Comparison of ENCODE assay signal across 25 cellular contexts in genomic region chr7:157017149-157017548, GRCh38. TPM values are rescaled to one million over a fixed set of nuclear protein-coding genes. Genes with fewer than 3 reads are reported as not detected.
DNase-seq lines count a peak whose midpoint lies in the region; ATAC-seq, FAIRE-seq and TF ChIP-seq lines count a peak whose summit lies in the region.
"Had no signal": no experiment of that assay in that cellular context is flagged by ENCODE, and none has a peak within 500 bp of the region (broad histone marks: within the 10 kb centered on the region; RNA-seq: fewer than 3 reads in every experiment).

No MANE protein-coding gene starts in this region.

- no peaks in the 10 kb centered on the region for H3K36me3 Mint-ChIP-seq in activated CD4-positive, alpha-beta T cell treated with anti-CD3 and anti-CD28 coated beads, Interleukin-2, amount 10 ng/mL, durations not matched to agents 24 days and 14 days (ENCODE audit: low read depth)
- H3K36me3 Mint-ChIP-seq: activated naive CD4-positive, alpha-beta T cell treated with anti-CD3 and anti-CD28 coated beads, Interleukin-2, amount 50 U/mL, for 24 hours; stimulated activated memory B cell treated with anti-CD40 and anti-IgM and Interleukin-4, amounts not matched to agents 10 μg/mL and 1 μg/mL and 100 μg/mL, for 72 hours had no signal

- H3K4me3 Mint-ChIP-seq in activated CD4-positive, alpha-beta T cell treated with anti-CD3 and anti-CD28 coated beads, Interleukin-2, amount 10 ng/mL, durations not matched to agents 24 days and 14 days: no peak overlapping the region
- H3K4me3 Mint-ChIP-seq: activated naive CD4-positive, alpha-beta T cell treated with anti-CD3 and anti-CD28 coated beads, Interleukin-2, amount 50 U/mL, for 24 hours; stimulated activated memory B cell treated with anti-CD40 and anti-IgM and Interleukin-4, amounts not matched to agents 10 μg/mL and 1 μg/mL and 100 μg/mL, for 72 hours had no signal

- no peak overlapping the region for H2BK12ac ChIP-seq in neuronal stem cell (ENCODE audit: low read length)

- ATAC-seq in GM19035 (IDR thresholded peaks at IDR 0.05; ENCODE audit: unreplicated experiment) (peak; percentile 2), HG03139 (IDR thresholded peaks at IDR 0.05; ENCODE audit: unreplicated experiment) (peak; percentile 1), GM12878 (peak; percentile 9), GM19023 (IDR thresholded peaks at IDR 0.05; ENCODE audit: unreplicated experiment) (no peak)

- H3K4ac ChIP-seq in neuronal stem cell (ENCODE audit: low read length): no peak overlapping the region

- no TSS peak for BruUV-seq in GM12878 (replicated peaks; lab: Mats Ljungman, UMichigan)

- DNase-seq in GM12878 (ENCODE audit: low read depth, low spot score): no peak
- no peak for DNase-seq in neuronal stem cell (ENCODE audit: low spot score)
- DNase-seq in DMS79 (lab: John Stamatoyannopoulos, UW): no peak
- DNase-seq in activated CD4-positive, alpha-beta T cell treated with anti-CD3 and anti-CD28 coated beads, Interleukin-2, amount 10 ng/mL, durations not matched to agents 24 days and 14 days: no peak
- DNase-seq: activated CD4-positive, alpha-beta T cell treated with anti-CD3 and anti-CD28 coated beads for 4 hours; C1 segment of cervical spinal cord; central memory CD4-positive, alpha-beta T cell; dermis blood vessel endothelial cell; Kasumi-1; NCI-H1694; occipital lobe; stimulated activated CD4-positive, alpha-beta T cell treated with anti-CD3 and anti-CD28 coated beads, Interleukin-2, amount 100 ng/mL, for 48 hours; T-helper 2 cell; testis had no signal

- TF ChIP-seq POLR2A in GM12878 (IDR thresholded peaks at IDR 0.05; ENCODE audit: low read depth, low read length): no peak

- H3K27ac Mint-ChIP-seq in activated CD4-positive, alpha-beta T cell treated with anti-CD3 and anti-CD28 coated beads, Interleukin-2, amount 10 ng/mL, durations not matched to agents 24 days and 14 days: no peak overlapping the region
- H3K27ac Mint-ChIP-seq: activated naive CD4-positive, alpha-beta T cell treated with anti-CD3 and anti-CD28 coated beads, Interleukin-2, amount 50 U/mL, for 24 hours; activated T-cell treated with anti-CD3 and anti-CD28 coated beads, Interleukin-2, amount 50 U/mL, for 72 hours; stimulated activated memory B cell treated with anti-CD40 and anti-IgM and Interleukin-4, amounts not matched to agents 10 μg/mL and 1 μg/mL and 100 μg/mL, for 72 hours had no signal

- H3K27ac ChIP-seq in GM12878 (ENCODE audit: control insufficient read depth, insufficient read depth) (no peak overlapping the region), neuronal stem cell (replicated peaks; ENCODE audit: low read length) (no peak overlapping the region)
- H3K27ac ChIP-seq: testis, vagina had no signal

- CTCF ChIA-PET in GM12878 (lab: Yijun Ruan, JAX): interaction anchor here (0.9 to 1.5 kb wide), 3 partner anchors 10 to 48 kb away, joined by 3 to 4 read pairs (median 3); no protein-coding TSS in a partner anchor

- H3K9me3 ChIP-seq in GM12878 (replicated peaks; ENCODE audit: control insufficient read depth, insufficient read depth, low read length) (no peaks in the 10 kb centered on the region; the same call in 2 of the 3 replicates), neuronal stem cell (replicated peaks in 1 of 2; ENCODE audit: control insufficient read depth in 2 of 2, insufficient read depth in 1 of 2, low read depth in 1 of 2, low read length in 2 of 2) (peaks cover 1 to 4% of the 10 kb centered on the region in 2 donors)
- H3K9me3 ChIP-seq: testis, vagina had no signal

- no peak for TF ChIP-seq EP300 in GM12878 (IDR thresholded peaks at IDR 0.05; ENCODE audit: borderline replicate concordance in 1 of 2, control insufficient read depth in 1 of 2, low read depth in 2 of 2, low read length in 2 of 2)

- TF ChIP-seq RAD21 in GM12878 (IDR thresholded peaks at IDR 0.05; ENCODE audit: insufficient read depth, low read depth, low read length): no peak

- peaks cover 74% of the 10 kb centered on the region for H3K27me3 Mint-ChIP-seq in activated CD4-positive, alpha-beta T cell treated with anti-CD3 and anti-CD28 coated beads, Interleukin-2, amount 10 ng/mL, durations not matched to agents 24 days and 14 days

- H3K23ac ChIP-seq in neuronal stem cell (ENCODE audit: low read depth, low read length, poor library complexity): peak overlapping the region; percentile 94

- POLR2A ChIA-PET in GM12878 (lab: Charles Lee): interaction anchor here (0.5 kb wide), 1 partner anchor 120 kb away, joined by 3 read pairs; no protein-coding TSS in a partner anchor

- no peaks in the 10 kb centered on the region for H3K9me3 Mint-ChIP-seq in activated CD4-positive, alpha-beta T cell treated with anti-CD3 and anti-CD28 coated beads, Interleukin-2, amount 10 ng/mL, durations not matched to agents 24 days and 14 days
- H3K9me3 Mint-ChIP-seq: activated naive CD4-positive, alpha-beta T cell treated with anti-CD3 and anti-CD28 coated beads, Interleukin-2, amount 50 U/mL, for 24 hours; activated T-cell treated with anti-CD3 and anti-CD28 coated beads, Interleukin-2, amount 50 U/mL, for 72 hours; stimulated activated memory B cell treated with anti-CD40 and anti-IgM and Interleukin-4, amounts not matched to agents 10 μg/mL and 1 μg/mL and 100 μg/mL, for 72 hours had no signal

- no peak overlapping the region for H3K14ac ChIP-seq in neuronal stem cell (ENCODE audit: low read length)

- TF ChIP-seq CTCF in GM12878 (IDR thresholded peaks at IDR 0.05 in 2 of 3, conservative IDR thresholded peaks at IDR 0.05 in 1 of 3; ENCODE audit: control insufficient read depth in 2 of 3, extremely low read depth in 1 of 3, insufficient read depth in 1 of 3, low read depth in 3 of 3, low read length in 3 of 3): no peak

- no peak overlapping the region for H4K91ac ChIP-seq in neuronal stem cell (ENCODE audit: low read depth, low read length, poor library complexity)

- H3K4me2 ChIP-seq in GM12878 (ENCODE audit: control insufficient read depth, insufficient read depth): no peak overlapping the region
- no peak overlapping the region for H3K4me2 ChIP-seq in neuronal stem cell (ENCODE audit: insufficient read depth, low read length, poor library complexity, severe bottlenecking)
- H3K4me2 ChIP-seq: smooth muscle cell had no signal

- H2AK5ac ChIP-seq in neuronal stem cell (ENCODE audit: low read depth, low read length): peak overlapping the region; percentile 59

- no peaks in the 10 kb centered on the region for H4K20me1 ChIP-seq in GM12878 (ENCODE audit: control insufficient read depth, insufficient read depth)

- H3K79me2 ChIP-seq in GM12878 (ENCODE audit: control insufficient read depth, insufficient read depth, low read length): no peaks in the 10 kb centered on the region

- SMC1A ChIA-PET in GM12878 (lab: Charles Lee; ENCODE audit: uncharacterized antibody, unreplicated experiment): interaction anchor here (0.7 to 1.2 kb wide), 4 partner anchors 20 to 131 kb away, joined by 3 to 6 read pairs (median 3); no protein-coding TSS in a partner anchor

- peak overlapping the region; percentile 8 for H2BK120ac ChIP-seq in neuronal stem cell (ENCODE audit: low read depth, low read length)

- RAD21 ChIA-PET in GM12878 (lab: Charles Lee; ENCODE audit: unreplicated experiment): interaction anchor here (1.3 kb wide), 1 partner anchor 99 kb away, joined by 3 read pairs; no protein-coding TSS in a partner anchor

- FAIRE-seq in GM12878 (lab: Jason Lieb, UNC): no peak
- FAIRE-seq: astrocyte, HTR-8/SVneo, RCC 7860 had no signal

- WGBS in GM12878 (ENCODE audit: insufficient coverage, insufficient replicate concordance, low lambda C conversion rate, missing lambda C conversion rate): 34% methylated on average over 11 of the region's 11 CpGs
- WGBS in neuronal stem cell (ENCODE audit: extremely low coverage in 2 of 2, insufficient read length in 2 of 2, insufficient replicate concordance in 1 of 2), 2 donors: no CpG with 5 or more reads among the region's 11 CpGs

- H3K4me3 ChIP-seq in GM12878 (no peak overlapping the region), neuronal stem cell (ENCODE audit: low read length in 2 of 2) (no peak overlapping the region)
- H3K4me3 ChIP-seq: smooth muscle cell, testis, vagina had no signal

- H2BK5ac ChIP-seq in neuronal stem cell (ENCODE audit: low read length): no peak overlapping the region

- H3K36me3 ChIP-seq in GM12878 (ENCODE audit: control insufficient read depth in 2 of 2, insufficient read depth in 2 of 2, low read length in 1 of 2) (no peaks in the 10 kb centered on the region), neuronal stem cell (replicated peaks in 1 of 2; ENCODE audit: control insufficient read depth in 2 of 2, insufficient read depth in 2 of 2, low read length in 2 of 2) (no peaks in the 10 kb centered on the region)
- H3K36me3 ChIP-seq: vagina had no signal

- intact Hi-C loops in GM12878 (cut with micrococcal nuclease; ENCODE audit: unreplicated experiment): loop anchor here (10.0 kb wide), 2 partner anchors 122 to 338 kb away; partner anchors contain the start of gene LMBR1
- intact Hi-C loops in activated CD4-positive, alpha-beta T cell treated with anti-CD3 and anti-CD28 coated beads, Interleukin-2, amount 10 ng/mL, durations not matched to agents 24 days and 14 days (cut with micrococcal nuclease): loop anchor here (5.0 kb wide), 1 partner anchor 1565 kb away; no protein-coding TSS in a partner anchor

- H3K27me3 ChIP-seq in GM12878 (replicated peaks in 1 of 2; ENCODE audit: control insufficient read depth in 2 of 2, insufficient read depth in 2 of 2, low read length in 1 of 2) (peaks cover 14 to 17% of the 10 kb centered on the region in 2 experiments), neuronal stem cell (ENCODE audit: control insufficient read depth in 3 of 3, insufficient read depth in 3 of 3, low read depth in 1 of 3, low read length in 3 of 3) (peaks cover 76 to 100% (median 98%) of the 10 kb centered on the region in 3 experiments)
- H3K27me3 ChIP-seq: testis had no signal

- H3K4me1 ChIP-seq in GM12878 (ENCODE audit: control insufficient read depth, insufficient read depth, low read length) (peaks cover 34% of the 10 kb centered on the region), neuronal stem cell (ENCODE audit: control insufficient read depth in 2 of 2, insufficient read depth in 1 of 2, low read depth in 1 of 2, low read length in 2 of 2) (no peaks in the 10 kb centered on the region)

- no peak overlapping the region for H2AFZ ChIP-seq in GM12878 (ENCODE audit: control insufficient read depth, low read depth, low read length)
- no peak overlapping the region for H2AFZ ChIP-seq in neuronal stem cell (ENCODE audit: low read length)

- peak overlapping the region; percentile 54 for H4K8ac ChIP-seq in neuronal stem cell (ENCODE audit: low read depth, low read length)

- in situ Hi-C loops in GM12878 (cut with MboI): no loop called here

- H2BK15ac ChIP-seq in neuronal stem cell (ENCODE audit: low read length): no peak overlapping the region

- H3K18ac ChIP-seq in neuronal stem cell (ENCODE audit: low read length): peak overlapping the region; percentile 13

- H3K79me1 ChIP-seq in neuronal stem cell (ENCODE audit: low read depth, low read length): no peaks in the 10 kb centered on the region

- H3K9ac ChIP-seq in GM12878 (ENCODE audit: control insufficient read depth, insufficient read depth, low read length) (no peak overlapping the region), neuronal stem cell (ENCODE audit: low read depth, low read length, poor library complexity) (no peak overlapping the region)

- H3K4me1 Mint-ChIP-seq in activated CD4-positive, alpha-beta T cell treated with anti-CD3 and anti-CD28 coated beads, Interleukin-2, amount 10 ng/mL, durations not matched to agents 24 days and 14 days: peaks cover 13% of the 10 kb centered on the region

RNA-seq across cellular contexts. Expression of gene MNX1, which starts 6.7 kb away (rescaled TPM):
- total RNA-seq in GM12878 (2013; cell fraction: nucleolus; rRNA removed): 1.7 and 2.8 TPM in 2 replicates
- total RNA-seq in GM12878 (2014; rRNA removed) (1.0 and 1.3 TPM in 2 replicates), GM12878 (2014; rRNA removed; fragmentation: Illumina TruSeq; extraction: Trizol) (0.54 and 0.60 TPM in 2 replicates), GM12878 (2021) (1.8 and 2.3 TPM in 2 replicates)
- not detected for polyA plus RNA-seq in GM12878 (2011; ENCODE audit: low read depth)
- polyA plus RNA-seq in GM12878 (2011; rRNA removed) (1.9 and 2.3 TPM in 2 replicates), GM12878 (2014; fragmentation: Illumina TruSeq; extraction: Trizol) (0.48 TPM in 1 of 2 replicates, not detected in the other), GM12878 (2014; fragmentation: Nextera tagmentation; extraction: Ambion mirVana) (under 1 TPM in 1 of 2 experiments, not detected in 1; 0.22 TPM), GM12878 (2014; rRNA removed) (1.7 and 2.7 TPM in 2 replicates), GM12878 (2016; fragmentation: Nextera tagmentation; extraction: Ambion mirVana) (1 to 10 TPM in 1 of 2 experiments, under 1 TPM in 1; 0.32 to 1.4 TPM)
- 1.5 and 2.7 TPM in 2 replicates for polyA plus RNA-seq in GM12878 (2011; cell fraction: cytosol; rRNA removed)
- polyA plus RNA-seq in GM12878 (2011; cell fraction: nucleus; rRNA removed): 12.1 and 18.3 TPM in 2 replicates
- polyA plus RNA-seq in GM12878 (2012): 0.91 and 0.92 TPM in 2 replicates
- 1.1 and 3.8 TPM in 2 replicates for polyA minus RNA-seq in GM12878 (2011; rRNA and poly(A)+ RNA removed)
- 1.2 and 2.5 TPM in 2 replicates for polyA minus RNA-seq in GM12878 (2011; cell fraction: cytosol; rRNA and poly(A)+ RNA removed)
- 7.1 and 11.5 TPM in 2 replicates for polyA minus RNA-seq in GM12878 (2011; cell fraction: nucleus; rRNA and poly(A)+ RNA removed)
- polyA plus RNA-seq in neuronal stem cell (2013, experiment 1 of 2): not detected
- 0.04 TPM for polyA plus RNA-seq in neuronal stem cell (2013, experiment 2 of 2)
- not detected in 2 replicates for total RNA-seq in activated CD4-positive, alpha-beta T cell treated with anti-CD3 and anti-CD28 coated beads, Interleukin-2, amount 10 ng/mL, durations not matched to agents 24 days and 14 days
- total RNA-seq: astrocyte, dermis blood vessel endothelial cell, occipital lobe, smooth muscle cell, vagina had no signal
- polyA plus RNA-seq: smooth muscle cell had no signal
